In the genomic region with DNA sequence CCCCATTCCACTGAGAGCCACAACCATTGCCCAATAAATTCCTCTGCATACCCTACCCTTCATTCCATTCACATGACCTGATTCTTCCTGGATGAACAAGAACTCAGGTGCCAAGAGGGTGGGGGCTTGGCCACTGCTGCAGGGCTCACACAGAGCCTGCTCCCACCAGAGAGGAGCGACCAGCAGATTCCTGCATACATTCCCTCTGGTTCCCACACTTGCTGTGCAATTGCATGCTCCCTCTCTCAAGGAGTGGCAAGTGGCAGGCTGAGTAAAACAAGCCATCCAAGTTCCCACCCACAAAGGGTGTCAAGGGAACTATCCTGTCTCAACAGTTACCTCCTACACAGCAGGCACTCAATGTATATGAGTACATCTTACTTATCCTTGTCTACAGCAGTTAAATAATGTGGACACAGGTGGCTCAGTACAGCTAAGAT, we compare ENCODE assay signal across 24 cellular contexts.
DNase-seq lines count a peak whose midpoint lies in the region; ATAC-seq, FAIRE-seq and TF ChIP-seq lines count a peak whose summit lies in the region.
"Had no signal": no experiment of that assay in that cellular context is flagged by ENCODE, and none has a peak within 500 bp of the region (broad histone marks: within the 10 kb centered on the region; RNA-seq: fewer than 3 reads in every experiment).

No MANE protein-coding gene starts in this region.

- H3K27ac ChIP-seq in HEK293 (ENCODE audit: extremely low read depth, low read depth, low read length) = no peak overlapping the region
- no peak overlapping the region for H3K27ac ChIP-seq in keratinocyte (ENCODE audit: control insufficient read depth, insufficient read depth, low read length)
- H3K27ac ChIP-seq in spleen = no peak overlapping the region
- H3K27ac ChIP-seq: brain microvascular endothelial cell, C4-2B, coronary artery, pancreas, sigmoid colon, vagina had no signal

- WGBS in spleen, 5 donors = 67 to 86% (median 81%) methylated on average over 1 of the region's 1 CpG

- H3K9me1 ChIP-seq in keratinocyte (ENCODE audit: control insufficient read depth, extremely low read depth, insufficient read depth, low read length) = no peaks in the 10 kb centered on the region

- TF ChIP-seq CTCF in HEK293 (tag by site-specific recombination; IDR thresholded peaks at IDR 0.05) (no peak), WTC11 (IDR thresholded peaks at IDR 0.05) (no peak), keratinocyte (optimal IDR thresholded peaks at IDR 0.05 in 1 of 3, IDR thresholded peaks at IDR 0.05 in 1 of 3, conservative IDR thresholded peaks at IDR 0.05 in 1 of 3; ENCODE audit: extremely low read depth in 1 of 3, insufficient read depth in 2 of 3, low read length in 3 of 3) (no peak), spleen (IDR thresholded peaks at IDR 0.05 in 8 of 11, conservative IDR thresholded peaks at IDR 0.05 in 3 of 11) (no peak)

- H3K27me3 Mint-ChIP-seq in WTC11 (ENCODE audit: low read depth) = no peaks in the 10 kb centered on the region

- H2AFZ ChIP-seq in keratinocyte (ENCODE audit: control insufficient read depth, low read length) = peak overlapping the region; percentile 4

- peak; percentile 11 for DNase-seq in ACHN
- DNase-seq in WTC11 (ENCODE audit: low spot score) = peak; percentile 13
- peak; percentile 25 for DNase-seq in keratinocyte (ENCODE audit: low read depth, low spot score)
- DNase-seq in midbrain (lab: John Stamatoyannopoulos, UW) = no peak
- no peak for DNase-seq in spleen
- DNase-seq in activated CD8-positive, alpha-beta memory T cell treated with anti-CD3 and anti-CD28 coated beads for 24 hours = no peak
- DNase-seq: activated CD8-positive, alpha-beta T cell treated with anti-CD3 and anti-CD28 coated beads for 36 hours; activated gamma-delta T cell treated with Interleukin-2 at 50 U/mL for 16 hours; activated T-cell treated with anti-CD3 and anti-CD28 coated beads, Interleukin-2, amount 50 U/mL, for 1 hour; brain microvascular endothelial cell; glutamatergic neuron; Karpas-422; NCI-H1092 treated with DMSO at 0.1 percent for 48 hours; NCI-H526 treated with DMSO at 0.1 percent for 48 hours; pancreas; sigmoid colon; T1000 had no signal

- H3K9me3 Mint-ChIP-seq in WTC11 = peaks cover 19% of the 10 kb centered on the region
- H3K9me3 Mint-ChIP-seq: activated CD8-positive, alpha-beta T cell treated with anti-CD3 and anti-CD28 coated beads for 36 hours; natural killer cell treated with Interleukin-12 subunit alpha and Interleukin-12 subunit beta and Interleukin-15 and Interleukin-18, amount 100 ng/mL, for 72 hours had no signal

- dilution Hi-C loops in keratinocyte (cut with MboI; ENCODE audit: extremely low pct_ligation_motif_present, low sequenced_read_pairs) = no loop called here

- H3K4me1 ChIP-seq in HEK293 (ENCODE audit: control insufficient read depth, insufficient read depth, low read length) (no peaks in the 10 kb centered on the region), keratinocyte (ENCODE audit: control insufficient read depth, extremely low read depth, insufficient read depth, low read length) (peaks cover 6% of the 10 kb centered on the region), spleen (no peaks in the 10 kb centered on the region)
- H3K4me1 ChIP-seq: pancreas, sigmoid colon, vagina had no signal

- H3K79me2 ChIP-seq in keratinocyte (ENCODE audit: control insufficient read depth, insufficient read depth, low read length) = no peaks in the 10 kb centered on the region

- POLR2A ChIA-PET in HEK293 (lab: Yijun Ruan, JAX) = no interaction called here
- POLR2A ChIA-PET in WTC11 (lab: Charles Lee) = no interaction called here

- ATAC-seq in WTC11 = no peak; the same call in 1 of the 2 replicates
- no peak for ATAC-seq in GM18519 (IDR thresholded peaks at IDR 0.05; ENCODE audit: low FRiP score, unreplicated experiment)
- ATAC-seq: activated CD8-positive, alpha-beta T cell treated with anti-CD3 and anti-CD28 coated beads for 36 hours; HCT116; pancreas had no signal

- H3K4me1 Mint-ChIP-seq in WTC11 = no peaks in the 10 kb centered on the region

- in situ Hi-C loops in ACHN (cut with HindIII; ENCODE audit: low pct_ligation_motif_present, low pct_unique_long_range_greater_than_20kb, low sequenced_read_pairs) = no loop called here

- H3K4me2 ChIP-seq in keratinocyte (ENCODE audit: control insufficient read depth, extremely low read depth, insufficient read depth, low read depth, low read length) = no peak overlapping the region

- CTCF ChIA-PET in HEK293 (lab: Yijun Ruan, JAX) = no interaction called here
- CTCF ChIA-PET in WTC11 (lab: Charles Lee) = no interaction called here

- no peak overlapping the region for H3K4me3 ChIP-seq in HEK293 (ENCODE audit: low read depth, low read length)
- no peak overlapping the region for H3K4me3 ChIP-seq in keratinocyte (ENCODE audit: control insufficient read depth in 2 of 3, extremely low read depth in 1 of 3, insufficient read depth in 2 of 3, low read depth in 1 of 3, low read length in 3 of 3)
- no peak overlapping the region for H3K4me3 ChIP-seq in spleen
- H3K4me3 ChIP-seq: coronary artery, pancreas, sigmoid colon, vagina had no signal

- no peaks in the 10 kb centered on the region for H4K20me1 ChIP-seq in keratinocyte (ENCODE audit: control insufficient read depth, extremely low read depth, insufficient read depth, low read length)

- H3K27ac Mint-ChIP-seq in WTC11 = no peak overlapping the region
- H3K27ac Mint-ChIP-seq: activated CD8-positive, alpha-beta T cell treated with anti-CD3 and anti-CD28 coated beads for 36 hours; natural killer cell treated with Interleukin-12 subunit alpha and Interleukin-12 subunit beta and Interleukin-15 and Interleukin-18, amount 100 ng/mL, for 72 hours had no signal

- TF ChIP-seq POLR2A in spleen (IDR thresholded peaks at IDR 0.05) = no peak

- intact Hi-C loops in spleen (cut with DNase I; ENCODE audit: low total_unique reads) = no loop called here

- no peaks in the 10 kb centered on the region for H3K36me3 ChIP-seq in HEK293 (ENCODE audit: control insufficient read depth in 2 of 2, insufficient read depth in 1 of 2, low read length in 2 of 2)
- no peaks in the 10 kb centered on the region for H3K36me3 ChIP-seq in keratinocyte (ENCODE audit: control insufficient read depth in 2 of 2, extremely low read depth in 1 of 2, insufficient read depth in 2 of 2, low read length in 2 of 2)
- H3K36me3 ChIP-seq in spleen = no peaks in the 10 kb centered on the region
- H3K36me3 ChIP-seq: brain microvascular endothelial cell, pancreas, sigmoid colon, vagina had no signal

- no peak for FAIRE-seq in keratinocyte (lab: Jason Lieb, UNC)
- FAIRE-seq: pancreas had no signal

- H3K9ac ChIP-seq in keratinocyte (ENCODE audit: control insufficient read depth, extremely low read depth, insufficient read depth, low read length) = no peak overlapping the region

- peaks cover 6% of the 10 kb centered on the region; the same call in 1 of the 2 replicates for H3K36me3 Mint-ChIP-seq in WTC11
- H3K36me3 Mint-ChIP-seq: natural killer cell treated with Interleukin-12 subunit alpha and Interleukin-12 subunit beta and Interleukin-15 and Interleukin-18, amount 100 ng/mL, for 72 hours had no signal

- H3K4me3 Mint-ChIP-seq in WTC11 = no peak overlapping the region
- H3K4me3 Mint-ChIP-seq: activated CD8-positive, alpha-beta T cell treated with anti-CD3 and anti-CD28 coated beads for 36 hours; natural killer cell treated with Interleukin-12 subunit alpha and Interleukin-12 subunit beta and Interleukin-15 and Interleukin-18, amount 100 ng/mL, for 72 hours had no signal

- no peaks in the 10 kb centered on the region for H3K9me3 ChIP-seq in HEK293 (ENCODE audit: control insufficient read depth, insufficient read depth, low read depth, low read length)
- H3K9me3 ChIP-seq in keratinocyte (ENCODE audit: control insufficient read depth, low read depth, low read length) = peaks cover 3% of the 10 kb centered on the region
- no peaks in the 10 kb centered on the region for H3K9me3 ChIP-seq in spleen
- H3K9me3 ChIP-seq: pancreas, sigmoid colon, vagina had no signal

- H3K27me3 ChIP-seq in keratinocyte (ENCODE audit: control insufficient read depth, extremely low read depth, insufficient read depth, low read length) (no peaks in the 10 kb centered on the region), spleen (replicated peaks in 1 of 7) (no peaks in the 10 kb centered on the region)
- H3K27me3 ChIP-seq: brain microvascular endothelial cell, pancreas, sigmoid colon, vagina had no signal

TF ChIP-seq in HEK293, 187 proteins besides CTCF, POLR2A, EP300 and RAD21:
- TF ChIP-seq GLIS1 (tag by site-specific recombination; IDR thresholded peaks at IDR 0.05) (peak; percentile 15; the same call in 1 of the 2 replicates), ZNF610 (tag by site-specific recombination; IDR thresholded peaks at IDR 0.05; ENCODE audit: borderline replicate concordance) (no peak)
TF ChIP-seq in HEK293: peak in this region for 1.

TF ChIP-seq in WTC11, 78 proteins besides CTCF, POLR2A, EP300 and RAD21 (continues in another document):
- TF ChIP-seq, protein P1, sequence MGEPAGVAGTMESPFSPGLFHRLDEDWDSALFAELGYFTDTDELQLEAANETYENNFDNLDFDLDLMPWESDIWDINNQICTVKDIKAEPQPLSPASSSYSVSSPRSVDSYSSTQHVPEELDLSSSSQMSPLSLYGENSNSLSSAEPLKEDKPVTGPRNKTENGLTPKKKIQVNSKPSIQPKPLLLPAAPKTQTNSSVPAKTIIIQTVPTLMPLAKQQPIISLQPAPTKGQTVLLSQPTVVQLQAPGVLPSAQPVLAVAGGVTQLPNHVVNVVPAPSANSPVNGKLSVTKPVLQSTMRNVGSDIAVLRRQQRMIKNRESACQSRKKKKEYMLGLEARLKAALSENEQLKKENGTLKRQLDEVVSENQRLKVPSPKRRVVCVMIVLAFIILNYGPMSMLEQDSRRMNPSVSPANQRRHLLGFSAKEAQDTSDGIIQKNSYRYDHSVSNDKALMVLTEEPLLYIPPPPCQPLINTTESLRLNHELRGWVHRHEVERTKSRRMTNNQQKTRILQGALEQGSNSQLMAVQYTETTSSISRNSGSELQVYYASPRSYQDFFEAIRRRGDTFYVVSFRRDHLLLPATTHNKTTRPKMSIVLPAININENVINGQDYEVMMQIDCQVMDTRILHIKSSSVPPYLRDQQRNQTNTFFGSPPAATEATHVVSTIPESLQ (CRISPR knock-in tag; IDR thresholded peaks at IDR 0.05) = no peak
- no peak for TF ChIP-seq NR1H2 (CRISPR knock-in tag; IDR thresholded peaks at IDR 0.05)
- no peak for TF ChIP-seq TEAD4 (CRISPR knock-in tag; IDR thresholded peaks at IDR 0.05)
- TF ChIP-seq TCF7 (CRISPR knock-in tag; IDR thresholded peaks at IDR 0.05; ENCODE audit: low read depth) = no peak

Comparison
In these comparisons a context has a peak if more than half of its experiments do, and no peak if none do; other contexts are left out.
1. DNase-seq: peak in ACHN (single experiment), WTC11 (single experiment) and keratinocyte (single experiment); none in midbrain (single experiment), spleen (single experiment) and activated CD8-positive, alpha-beta memory T cell treated with anti-CD3 and anti-CD28 coated beads for 24 hours (single experiment).